Comparison of ENCODE assay signal across 34 cellular contexts in the genomic region with DNA sequence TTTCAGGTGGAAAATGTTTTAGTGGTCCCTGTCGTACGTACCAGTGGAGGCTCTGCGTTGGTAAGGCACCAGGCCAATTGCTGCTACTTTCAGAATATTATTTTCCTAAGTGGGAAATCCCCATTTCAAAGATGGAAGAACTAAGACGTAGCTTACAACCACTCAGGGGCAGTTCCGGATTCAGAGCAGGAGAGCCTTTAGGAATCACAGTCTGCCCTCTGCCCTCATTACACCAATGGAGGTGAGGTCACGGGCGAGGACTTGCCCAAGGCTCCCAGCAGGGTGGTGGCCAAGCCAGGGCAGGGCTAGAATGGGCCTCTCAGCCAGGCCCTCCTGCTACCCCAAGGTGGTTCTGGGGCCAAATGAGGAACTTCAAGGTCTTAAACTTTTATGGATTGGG.
"Had no signal": no experiment of that assay in that cellular context is flagged by ENCODE, and none has a peak within 500 bp of the region (broad histone marks: within the 10 kb centered on the region; RNA-seq: fewer than 3 reads in every experiment).

No MANE protein-coding gene starts in this region.

- H3K27ac ChIP-seq: epithelial cell of prostate, esophagus squamous epithelium, left lung, ovary, prostate gland, suprapubic skin, tibial artery had no signal

- H3K4me3 ChIP-seq: esophagus squamous epithelium, left lung, ovary, prostate gland, skin epidermis, suprapubic skin, tibial artery had no signal

- DNase-seq: activated CD4-positive, alpha-beta memory T cell treated with anti-CD3 and anti-CD28 coated beads, Interleukin-2, amount 10 ng/mL, durations not matched to agents 7 days and 5 days; activated CD4-positive, alpha-beta T cell treated with anti-CD3 and anti-CD28 coated beads for 1 hour; activated CD4-positive, alpha-beta T cell treated with anti-CD3 and anti-CD28 coated beads, Interleukin-2, amount 10 ng/mL, durations not matched to agents 7 days and 5 days; activated CD8-positive, alpha-beta memory T cell treated with anti-CD3 and anti-CD28 coated beads, Interleukin-2, amount 50 U/mL, for 48 hours; activated gamma-delta T cell treated with Interleukin-2 at 50 U/mL for 16 hours; activated naive CD8-positive, alpha-beta T cell treated with anti-CD3 and anti-CD28 coated beads, Interleukin-2, amount 50 U/mL, for 24 hours; activated T-cell treated with anti-CD3 and anti-CD28 coated beads, Interleukin-2, amount 50 U/mL, for 4 hours; amygdala; effector CD8-positive, alpha-beta T cell; esophagus squamous epithelium; foreskin melanocyte; left lung; naive B cell; nephron progenitor cell; ovary; retina; stimulated activated CD4-positive, alpha-beta T cell treated with anti-CD3 and anti-CD28 coated beads, Interleukin-12 subunit alpha, Interleukin-12 subunit beta, amount 100 ng/mL, for 4 hours; stimulated activated CD4-positive, alpha-beta T cell treated with anti-CD3 and anti-CD28 coated beads, Interleukin-4, amount 100 ng/mL, for 1 hour; stimulated activated naive CD4-positive, alpha-beta T cell; T-helper 17 cell; T1000; tibial artery had no signal

- FAIRE-seq: bronchial epithelial cell, colon, endometrium, urothelium cell line had no signal

- H3K4me3 Mint-ChIP-seq: activated CD4-positive, alpha-beta memory T cell treated with anti-CD3 and anti-CD28 coated beads, Interleukin-2, amount 10 ng/mL, durations not matched to agents 7 days and 5 days; activated CD4-positive, alpha-beta T cell treated with anti-CD3 and anti-CD28 coated beads, Interleukin-2, amount 10 ng/mL, durations not matched to agents 7 days and 5 days; activated naive CD4-positive, alpha-beta T cell treated with anti-CD3 and anti-CD28 coated beads, Interleukin-2, amount 50 U/mL, for 24 hours; activated naive CD8-positive, alpha-beta T cell treated with anti-CD3 and anti-CD28 coated beads, Interleukin-2, amount 50 U/mL, for 24 hours; activated T-cell treated with anti-CD3 and anti-CD28 coated beads, Interleukin-2, amount 50 U/mL, for 4 hours; activated T-helper 17 cell treated with anti-CD3 and anti-CD28 coated beads, Interleukin-2, amount 50 U/mL, for 72 hours; central memory CD8-positive, alpha-beta T cell; nephron progenitor cell; T-helper 17 cell had no signal

- H3K4me1 ChIP-seq: esophagus squamous epithelium, left lung, prostate gland, suprapubic skin, tibial artery had no signal

- H3K4me1 Mint-ChIP-seq: activated CD4-positive, alpha-beta memory T cell treated with anti-CD3 and anti-CD28 coated beads, Interleukin-2, amount 10 ng/mL, durations not matched to agents 7 days and 5 days; activated CD4-positive, alpha-beta T cell treated with anti-CD3 and anti-CD28 coated beads, Interleukin-2, amount 10 ng/mL, durations not matched to agents 7 days and 5 days; activated naive CD4-positive, alpha-beta T cell treated with anti-CD3 and anti-CD28 coated beads, Interleukin-2, amount 50 U/mL, for 24 hours; activated T-helper 17 cell treated with anti-CD3 and anti-CD28 coated beads, Interleukin-2, amount 50 U/mL, for 72 hours; central memory CD8-positive, alpha-beta T cell; nephron progenitor cell; T-helper 17 cell had no signal

- H3K9me3 Mint-ChIP-seq: activated CD4-positive, alpha-beta memory T cell treated with anti-CD3 and anti-CD28 coated beads, Interleukin-2, amount 10 ng/mL, durations not matched to agents 7 days and 5 days; activated CD4-positive, alpha-beta T cell treated with anti-CD3 and anti-CD28 coated beads, Interleukin-2, amount 10 ng/mL, durations not matched to agents 7 days and 5 days; activated naive CD4-positive, alpha-beta T cell treated with anti-CD3 and anti-CD28 coated beads, Interleukin-2, amount 50 U/mL, for 24 hours; activated naive CD8-positive, alpha-beta T cell treated with anti-CD3 and anti-CD28 coated beads, Interleukin-2, amount 50 U/mL, for 24 hours; activated T-cell treated with anti-CD3 and anti-CD28 coated beads, Interleukin-2, amount 50 U/mL, for 4 hours; activated T-helper 17 cell treated with anti-CD3 and anti-CD28 coated beads, Interleukin-2, amount 50 U/mL, for 72 hours; central memory CD8-positive, alpha-beta T cell; naive B cell; nephron progenitor cell had no signal

- H3K36me3 ChIP-seq: esophagus squamous epithelium, left lung, ovary, prostate gland, suprapubic skin, tibial artery had no signal

- H3K9me3 ChIP-seq: esophagus squamous epithelium, left lung, ovary, prostate gland, suprapubic skin, tibial artery had no signal

- H3K27me3 Mint-ChIP-seq: activated CD4-positive, alpha-beta T cell treated with anti-CD3 and anti-CD28 coated beads, Interleukin-2, amount 10 ng/mL, durations not matched to agents 7 days and 5 days; activated naive CD4-positive, alpha-beta T cell treated with anti-CD3 and anti-CD28 coated beads, Interleukin-2, amount 50 U/mL, for 24 hours; activated naive CD8-positive, alpha-beta T cell treated with anti-CD3 and anti-CD28 coated beads, Interleukin-2, amount 50 U/mL, for 24 hours; activated T-helper 17 cell treated with anti-CD3 and anti-CD28 coated beads, Interleukin-2, amount 50 U/mL, for 72 hours; central memory CD8-positive, alpha-beta T cell; naive B cell; T-helper 17 cell had no signal

- H3K27ac Mint-ChIP-seq: activated CD4-positive, alpha-beta memory T cell treated with anti-CD3 and anti-CD28 coated beads, Interleukin-2, amount 10 ng/mL, durations not matched to agents 7 days and 5 days; activated CD4-positive, alpha-beta T cell treated with anti-CD3 and anti-CD28 coated beads, Interleukin-2, amount 10 ng/mL, durations not matched to agents 7 days and 5 days; activated naive CD4-positive, alpha-beta T cell treated with anti-CD3 and anti-CD28 coated beads, Interleukin-2, amount 50 U/mL, for 24 hours; activated naive CD8-positive, alpha-beta T cell treated with anti-CD3 and anti-CD28 coated beads, Interleukin-2, amount 50 U/mL, for 24 hours; activated T-helper 17 cell treated with anti-CD3 and anti-CD28 coated beads, Interleukin-2, amount 50 U/mL, for 72 hours; nephron progenitor cell; T-helper 17 cell had no signal

- H3K36me3 Mint-ChIP-seq: activated naive CD4-positive, alpha-beta T cell treated with anti-CD3 and anti-CD28 coated beads, Interleukin-2, amount 50 U/mL, for 24 hours; naive B cell had no signal

- H3K27me3 ChIP-seq: esophagus squamous epithelium, left lung, ovary, suprapubic skin, tibial artery had no signal

- ATAC-seq: activated naive CD8-positive, alpha-beta T cell treated with anti-CD3 and anti-CD28 coated beads, Interleukin-2, amount 50 U/mL, for 24 hours; activated T-cell treated with anti-CD3 and anti-CD28 coated beads, Interleukin-2, amount 50 U/mL, for 4 hours; activated T-helper 17 cell treated with anti-CD3 and anti-CD28 coated beads, Interleukin-2, amount 50 U/mL, for 72 hours; left lung; sciatic nerve; T-helper 17 cell had no signal
